30 cellular contexts compared by ENCODE assay signal in the genomic region with DNA sequence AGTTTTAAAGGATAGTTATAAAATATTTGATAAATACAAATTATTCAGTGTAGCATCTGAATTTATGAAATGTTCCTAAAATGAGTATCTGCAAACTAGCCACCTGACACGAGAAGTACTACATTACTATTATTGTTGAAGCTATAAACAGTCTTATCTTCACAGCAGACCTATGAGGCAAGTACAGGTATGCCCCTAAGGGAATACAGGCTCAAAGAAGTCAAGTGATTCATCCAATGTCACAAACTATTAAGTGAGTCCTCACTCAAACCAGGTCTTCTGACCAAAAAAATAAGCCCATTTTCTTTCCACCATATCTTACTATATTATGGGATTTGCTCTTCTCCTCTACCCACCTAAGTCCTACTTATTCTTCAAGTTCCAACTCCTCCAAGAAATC.
"Had no signal": no experiment of that assay in that cellular context is flagged by ENCODE, and none has a peak within 500 bp of the region (broad histone marks: within the 10 kb centered on the region; RNA-seq: fewer than 3 reads in every experiment).

No MANE protein-coding gene starts in this region.

- H3K4me3 ChIP-seq: breast epithelium, colonic mucosa, dorsolateral prefrontal cortex, esophagus squamous epithelium, gastroesophageal sphincter, heart right ventricle, right lobe of liver, stomach, suprapubic skin, tibial nerve, vagina had no signal

- H3K27ac Mint-ChIP-seq: activated naive CD4-positive, alpha-beta T cell treated with anti-CD3 and anti-CD28 coated beads for 36 hours; activated naive CD8-positive, alpha-beta T cell treated with anti-CD3 and anti-CD28 coated beads, Interleukin-2, amount 10 ng/mL, durations not matched to agents 7 days and 5 days; activated T-cell treated with anti-CD3 and anti-CD28 coated beads, Interleukin-2, amount 50 U/mL, for 72 hours; effector memory CD8-positive, alpha-beta T cell; stimulated activated effector memory CD8-positive, alpha-beta T cell treated with anti-CD3 and anti-CD28 coated beads, Interleukin-12 subunit alpha, Interleukin-12 subunit beta, amount 100 ng/mL, for 72 hours had no signal

- H3K4me1 ChIP-seq: breast epithelium, colonic mucosa, esophagus squamous epithelium, gastroesophageal sphincter, right lobe of liver, stomach, suprapubic skin, tibial nerve, vagina had no signal

- H3K36me3 Mint-ChIP-seq: stimulated activated effector memory CD8-positive, alpha-beta T cell treated with anti-CD3 and anti-CD28 coated beads, Interleukin-12 subunit alpha, Interleukin-12 subunit beta, amount 100 ng/mL, for 72 hours; WTC11 had no signal

- H3K36me3 ChIP-seq: breast epithelium, colonic mucosa, esophagus squamous epithelium, gastroesophageal sphincter, heart right ventricle, right lobe of liver, stomach, suprapubic skin, tibial nerve, vagina had no signal

- H3K27me3 ChIP-seq: breast epithelium, colonic mucosa, dorsolateral prefrontal cortex, esophagus squamous epithelium, gastroesophageal sphincter, heart right ventricle, right lobe of liver, stomach, suprapubic skin, tibial nerve, vagina had no signal

- H3K27me3 Mint-ChIP-seq: activated naive CD8-positive, alpha-beta T cell treated with anti-CD3 and anti-CD28 coated beads, Interleukin-2, amount 10 ng/mL, durations not matched to agents 7 days and 5 days; effector memory CD8-positive, alpha-beta T cell; naive thymus-derived CD4-positive, alpha-beta T cell had no signal

- H3K9me3 Mint-ChIP-seq: activated naive CD4-positive, alpha-beta T cell treated with anti-CD3 and anti-CD28 coated beads for 36 hours; activated naive CD8-positive, alpha-beta T cell treated with anti-CD3 and anti-CD28 coated beads, Interleukin-2, amount 10 ng/mL, durations not matched to agents 7 days and 5 days; activated T-cell treated with anti-CD3 and anti-CD28 coated beads, Interleukin-2, amount 50 U/mL, for 72 hours; effector memory CD8-positive, alpha-beta T cell; naive thymus-derived CD4-positive, alpha-beta T cell; neural crest cell; stimulated activated effector memory CD8-positive, alpha-beta T cell treated with anti-CD3 and anti-CD28 coated beads, Interleukin-12 subunit alpha, Interleukin-12 subunit beta, amount 100 ng/mL, for 72 hours; WTC11 had no signal

- H3K4me3 Mint-ChIP-seq: activated naive CD4-positive, alpha-beta T cell treated with anti-CD3 and anti-CD28 coated beads for 36 hours; activated naive CD8-positive, alpha-beta T cell treated with anti-CD3 and anti-CD28 coated beads, Interleukin-2, amount 10 ng/mL, durations not matched to agents 7 days and 5 days; activated T-cell treated with anti-CD3 and anti-CD28 coated beads, Interleukin-2, amount 50 U/mL, for 72 hours; effector memory CD8-positive, alpha-beta T cell; naive thymus-derived CD4-positive, alpha-beta T cell; neural crest cell; stimulated activated effector memory CD8-positive, alpha-beta T cell treated with anti-CD3 and anti-CD28 coated beads, Interleukin-12 subunit alpha, Interleukin-12 subunit beta, amount 100 ng/mL, for 72 hours; WTC11 had no signal

- H3K27ac ChIP-seq: breast epithelium, colonic mucosa, esophagus squamous epithelium, gastroesophageal sphincter, heart right ventricle, right lobe of liver, stomach, suprapubic skin, tibial nerve, vagina had no signal

- H3K9me3 ChIP-seq: breast epithelium, colonic mucosa, esophagus squamous epithelium, gastroesophageal sphincter, heart right ventricle, right lobe of liver, stomach, suprapubic skin, tibial nerve, vagina had no signal

- ATAC-seq: activated T-cell treated with anti-CD3 and anti-CD28 coated beads, Interleukin-2, amount 50 U/mL, for 72 hours; effector memory CD8-positive, alpha-beta T cell; gastroesophageal sphincter; left cardiac atrium; naive thymus-derived CD4-positive, alpha-beta T cell; right lobe of liver; stimulated activated effector memory CD8-positive, alpha-beta T cell treated with anti-CD3 and anti-CD28 coated beads, Interleukin-12 subunit alpha, Interleukin-12 subunit beta, amount 100 ng/mL, for 72 hours; WTC11 had no signal

- DNase-seq: activated CD4-positive, alpha-beta T cell treated with anti-CD3 and anti-CD28 coated beads for 4 hours; activated CD4-positive, alpha-beta T cell treated with anti-CD3 and anti-CD28 coated beads, Interleukin-2, amount 50 U/mL, for 48 hours; activated effector memory CD4-positive, alpha-beta T cell treated with Interleukin-2 at 50 U/mL for 16 hours; activated naive CD4-positive, alpha-beta T cell treated with anti-CD3 and anti-CD28 coated beads for 36 hours; activated naive CD8-positive, alpha-beta T cell treated with anti-CD3 and anti-CD28 coated beads, Interleukin-2, amount 10 ng/mL, durations not matched to agents 7 days and 5 days; activated T-cell treated with anti-CD3 and anti-CD28 coated beads, Interleukin-2, amount 50 U/mL, for 72 hours; amniotic stem cell; colonic mucosa; dorsolateral prefrontal cortex; effector memory CD8-positive, alpha-beta T cell; esophagus squamous epithelium; heart right ventricle; islet precursor cell; left cardiac atrium; mesenchymal stem cell; naive thymus-derived CD4-positive, alpha-beta T cell; occipital lobe; right lobe of liver; small intestine; stimulated activated CD4-positive, alpha-beta T cell treated with anti-CD3 and anti-CD28 coated beads, Interleukin-2, amount 100 ng/mL, for 24 hours; stomach; T1000 had no signal
